10 cellular contexts compared by ENCODE assay signal in genomic region chr12:125187148-125187733, GRCh38. TPM values are rescaled to one million over a fixed set of nuclear protein-coding genes. Genes with fewer than 3 reads are reported as not detected.
A peak's percentile ranks its signal among the peaks of the same experiment; 100 is the strongest.
DNase-seq lines count a peak whose midpoint lies in the region; ATAC-seq and TF ChIP-seq lines count a peak whose summit lies in the region.
"Had no signal": no experiment of that assay in that cellular context is flagged by ENCODE, and none has a peak within 500 bp of the region (broad histone marks: within the 10 kb centered on the region; RNA-seq: fewer than 3 reads in every experiment).

No MANE protein-coding gene starts in this region.

- H3K4me3 Mint-ChIP-seq in brain = peak overlapping the region; percentile 84 to 91 (median 85)
- H3K4me3 Mint-ChIP-seq in stimulated activated naive B cell treated with anti-CD40 and anti-IgM and Interleukin-4, amounts not matched to agents 10 μg/mL and 1 μg/mL and 100 μg/mL, for 72 hours = peak overlapping the region; percentile 57 to 65

- no peak overlapping the region for H3K27ac ChIP-seq in HCT116 (ENCODE audit: low read depth, low read length)
- no peak overlapping the region for H3K27ac ChIP-seq in iPS-20b (ENCODE audit: low read length)

- TF ChIP-seq POLR2A in HCT116 (IDR thresholded peaks at IDR 0.05; ENCODE audit: borderline replicate concordance, extremely low read depth, insufficient read depth, insufficient read length) = no peak

- H2AFZ ChIP-seq in HCT116 (ENCODE audit: low read depth, low read length, poor library complexity, severe bottlenecking) = no peak overlapping the region

- RAD21 ChIA-PET in HCT116 (lab: Charles Lee; ENCODE audit: low non-redundant PET in 1 of 2, low total read pairs in 2 of 2, uncharacterized antibody in 2 of 2, unreplicated experiment in 2 of 2) = no interaction called here

- H3K9me3 Mint-ChIP-seq in brain = peaks cover 0 to 9% (median 0%) of the 10 kb centered on the region in 5 experiments
- no peaks in the 10 kb centered on the region for H3K9me3 Mint-ChIP-seq in stimulated activated naive B cell treated with anti-CD40 and anti-IgM and Interleukin-4, amounts not matched to agents 10 μg/mL and 1 μg/mL and 100 μg/mL, for 72 hours

- H3K27me3 ChIP-seq in HCT116 (ENCODE audit: insufficient read depth, low read length) (peaks cover 36% of the 10 kb centered on the region), iPS-20b (ENCODE audit: insufficient read depth, low read length) (peaks cover 82% of the 10 kb centered on the region)

- H3K9ac ChIP-seq in HCT116 (ENCODE audit: low read length) (no peak overlapping the region), iPS-20b (ENCODE audit: low read depth, low read length) (peak overlapping the region; percentile 71; the same call in 1 of the 2 replicates)

- BruUV-seq in HCT116 (replicated peaks; lab: Mats Ljungman, UMichigan) = no TSS peak

- H4K20me1 ChIP-seq in HCT116 (ENCODE audit: insufficient read depth) = no peaks in the 10 kb centered on the region

- TF ChIP-seq CTCF in HCT116 (IDR thresholded peaks at IDR 0.05 in 2 of 3, conservative IDR thresholded peaks at IDR 0.05 in 1 of 3; ENCODE audit: borderline replicate concordance in 1 of 3, insufficient read depth in 1 of 3, low read depth in 2 of 3, low read length in 2 of 3) = no peak
- TF ChIP-seq CTCF in brain (conservative IDR thresholded peaks at IDR 0.05) = no peak

- H3K4me3 ChIP-seq in HCT116 (replicated peaks in 1 of 2; ENCODE audit: low read depth in 1 of 2, low read length in 2 of 2) = peak overlapping the region; percentile 38 to 40; a peak in 3 of 4 replicates
- peak overlapping the region; percentile 79 for H3K4me3 ChIP-seq in iPS-20b (ENCODE audit: low read length)

- peaks cover 64% of the 10 kb centered on the region for H3K27me3 Mint-ChIP-seq in brain
- peaks cover 82 to 87% of the 10 kb centered on the region in 2 donors for H3K27me3 Mint-ChIP-seq in stimulated activated naive B cell treated with anti-CD40 and anti-IgM and Interleukin-4, amounts not matched to agents 10 μg/mL and 1 μg/mL and 100 μg/mL, for 72 hours

- H3K36me3 ChIP-seq in HCT116 (ENCODE audit: control insufficient read depth in 1 of 2, insufficient read depth in 2 of 2, low read length in 2 of 2) (no peaks in the 10 kb centered on the region), iPS-20b (ENCODE audit: insufficient read depth, low read depth, low read length) (no peaks in the 10 kb centered on the region)

- H3K9me2 ChIP-seq in HCT116 (ENCODE audit: insufficient read depth) = no peaks in the 10 kb centered on the region

- peak overlapping the region in 4 of 5 experiments; percentile 45 to 72 (median 70) for H3K27ac Mint-ChIP-seq in brain
- no peak overlapping the region for H3K27ac Mint-ChIP-seq in stimulated activated naive B cell treated with anti-CD40 and anti-IgM and Interleukin-4, amounts not matched to agents 10 μg/mL and 1 μg/mL and 100 μg/mL, for 72 hours

- POLR2A ChIA-PET in HCT116 (lab: Charles Lee) = interaction anchor here (0.6 kb wide), 1 partner anchor 502 kb away, joined by 5 read pairs; no protein-coding TSS in a partner anchor

- ATAC-seq in HCT116 = no peak
- ATAC-seq in stimulated activated naive B cell treated with anti-CD40 and anti-IgM and Interleukin-4, amounts not matched to agents 10 μg/mL and 1 μg/mL and 100 μg/mL, for 72 hours (replicated peaks) = no peak
- no peak for ATAC-seq in HG03521 (IDR thresholded peaks at IDR 0.05; ENCODE audit: unreplicated experiment)

- no peak for DNase-seq in HCT116 (ENCODE audit: low read depth, low spot score)
- DNase-seq in stimulated activated naive B cell treated with anti-CD40 and anti-IgM and Interleukin-4, amounts not matched to agents 10 μg/mL and 1 μg/mL and 100 μg/mL, for 72 hours = no peak
- no peak for DNase-seq in NCI-H1048 (lab: John Stamatoyannopoulos, UW)
- DNase-seq in inferior parietal cortex (ENCODE audit: extremely low spot score) = no peak
- DNase-seq in activated effector memory CD4-positive, alpha-beta T cell treated with Interleukin-2 at 50 U/mL for 16 hours = no peak
- DNase-seq: activated naive CD4-positive, alpha-beta T cell treated with Interleukin-2 at 50 U/mL for 16 hours; stimulated activated CD4-positive, alpha-beta T cell treated with anti-CD3 and anti-CD28 coated beads, Interleukin-4, amount 100 ng/mL, for 24 hours had no signal

- H3K4me1 Mint-ChIP-seq in brain = peaks cover 58% of the 10 kb centered on the region
- H3K4me1 Mint-ChIP-seq in stimulated activated naive B cell treated with anti-CD40 and anti-IgM and Interleukin-4, amounts not matched to agents 10 μg/mL and 1 μg/mL and 100 μg/mL, for 72 hours = peaks cover 14 to 42% of the 10 kb centered on the region in 2 donors

- H3K9me3 ChIP-seq in HCT116 (ENCODE audit: control insufficient read depth in 1 of 2, insufficient read depth in 1 of 2, low read depth in 1 of 2, low read length in 2 of 2) (no peaks in the 10 kb centered on the region), iPS-20b (ENCODE audit: insufficient read depth, low read depth, low read length) (no peaks in the 10 kb centered on the region)

- no peak for TF ChIP-seq RAD21 in HCT116 (IDR thresholded peaks at IDR 0.05; ENCODE audit: low read depth)

- intact Hi-C loops in HCT116 (cut with micrococcal nuclease) = loop anchor here (10.0 kb wide), 1 partner anchor 878 kb away; no protein-coding TSS in a partner anchor

- CTCF ChIA-PET in HCT116 (lab: Charles Lee) = no interaction called here

- no peaks in the 10 kb centered on the region for H3K36me3 Mint-ChIP-seq in brain
- H3K36me3 Mint-ChIP-seq in stimulated activated naive B cell treated with anti-CD40 and anti-IgM and Interleukin-4, amounts not matched to agents 10 μg/mL and 1 μg/mL and 100 μg/mL, for 72 hours = peaks cover 0 to 2% of the 10 kb centered on the region in 2 donors

- H3K79me2 ChIP-seq in HCT116 (ENCODE audit: insufficient read depth, low read length) = no peaks in the 10 kb centered on the region

- H3K4me2 ChIP-seq in HCT116 (ENCODE audit: low read length) = peak overlapping the region; percentile 64

- H3K4me1 ChIP-seq in HCT116 (ENCODE audit: control insufficient read depth in 1 of 2, insufficient read depth in 2 of 2, low read length in 2 of 2) (peaks cover 0 to 16% of the 10 kb centered on the region in 2 experiments; a peak in 2 of 4 replicates), iPS-20b (ENCODE audit: insufficient read depth, low read length) (peaks cover 44% of the 10 kb centered on the region)

TF ChIP-seq in HCT116, 20 proteins besides CTCF, POLR2A, EP300 and RAD21:
- no peak for TF ChIP-seq ZFX (IDR thresholded peaks at IDR 0.05)
- no peak for TF ChIP-seq REST (IDR thresholded peaks at IDR 0.05; ENCODE audit: low read depth)
- no peak for TF ChIP-seq CBX3 (IDR thresholded peaks at IDR 0.05; ENCODE audit: low read depth)
- TF ChIP-seq CEBPB (IDR thresholded peaks at IDR 0.05; ENCODE audit: low read depth) = no peak
- no peak for TF ChIP-seq YY1 (IDR thresholded peaks at IDR 0.05; ENCODE audit: extremely low read depth, insufficient replicate concordance, low read depth, low read length)
- TF ChIP-seq ATF3 (IDR thresholded peaks at IDR 0.05) = no peak
- no peak for TF ChIP-seq TCF7L2 (IDR thresholded peaks at IDR 0.05; ENCODE audit: borderline replicate concordance, extremely low read depth, insufficient read depth, insufficient read length)
- TF ChIP-seq SP1 (IDR thresholded peaks at IDR 0.05; ENCODE audit: low read depth) = no peak
- no peak for TF ChIP-seq POLR2AphosphoS5 (IDR thresholded peaks at IDR 0.05; ENCODE audit: low read depth, low read length)
- TF ChIP-seq EZH2 (IDR thresholded peaks at IDR 0.05) = no peak

RNA-seq across cellular contexts. Expression of gene TMEM132B, which starts 1.1 kb away (rescaled TPM):
- 2.5 TPM for total RNA-seq in HCT116 (2021; ENCODE audit: unreplicated experiment)
- 0.87 and 0.94 TPM in 2 replicates for polyA plus RNA-seq in HCT116 (2012)
- polyA plus RNA-seq in brain (ENCODE audit: insufficient read depth, low read depth, low replicate concordance) = 2.3 TPM
